Comparison of ENCODE assay signal across 1 cellular context in genomic region chr3:24351779-24352469, GRCh38.
TF ChIP-seq lines count a peak whose summit lies in the region.

No MANE protein-coding gene starts in this region.

TF ChIP-seq in K562, 482 proteins besides CTCF, POLR2A, EP300 and RAD21 (continued from another document):
- TF ChIP-seq CREBBP (IDR thresholded peaks at IDR 0.05; ENCODE audit: low read depth, low read length), result no peak
- peak; percentile 92 for TF ChIP-seq SMARCE1 (IDR thresholded peaks at IDR 0.05)
- 0 out of 2 replicates have a peak, but pooled peaks have one; percentile 15 for TF ChIP-seq ID3 (CRISPR knock-in tag; IDR thresholded peaks at IDR 0.05)
- peak; percentile 68; the same call in 1 of the 2 replicates for TF ChIP-seq ID3 (tag; IDR thresholded peaks at IDR 0.05)
- TF ChIP-seq NR2C2 (CRISPR knock-in tag; IDR thresholded peaks at IDR 0.05), result 0 out of 2 replicates have a peak, but pooled peaks have one; percentile 31
- TF ChIP-seq NR2C2 (tag; IDR thresholded peaks at IDR 0.05), result peak; percentile 78
- no peak for TF ChIP-seq HNRNPK (IDR thresholded peaks at IDR 0.05; ENCODE audit: low read depth, low read length, poor library complexity, severe bottlenecking)
- no peak for TF ChIP-seq CBFB (CRISPR knock-in tag; IDR thresholded peaks at IDR 0.05)
- no peak for TF ChIP-seq FOXA1 (IDR thresholded peaks at IDR 0.05; ENCODE audit: borderline replicate concordance)
- peak; percentile 95 for TF ChIP-seq SMARCA4 (IDR thresholded peaks at IDR 0.05)
- no peak for TF ChIP-seq ATF6 (CRISPR knock-in tag; IDR thresholded peaks at IDR 0.05)
- peak; percentile 51; the same call in 1 of the 2 replicates for TF ChIP-seq ARID3A (IDR thresholded peaks at IDR 0.05; ENCODE audit: borderline replicate concordance, low read depth, low read length)
- TF ChIP-seq DDX20 (tag; IDR thresholded peaks at IDR 0.05; ENCODE audit: low read depth), result no peak
- no peak for TF ChIP-seq ZBTB17 (CRISPR knock-in tag; IDR thresholded peaks at IDR 0.05)
- no peak for TF ChIP-seq PRMT5 (CRISPR knock-in tag; IDR thresholded peaks at IDR 0.05)
- TF ChIP-seq MNT (conservative IDR thresholded peaks at IDR 0.05), result peak; percentile 53 to 80
- TF ChIP-seq KLF16 (IDR thresholded peaks at IDR 0.05), result peak; percentile 72
- TF ChIP-seq PRPF4 (IDR thresholded peaks at IDR 0.05; ENCODE audit: insufficient read depth, low read depth, low read length, poor library complexity, severe bottlenecking), result no peak
- no peak for TF ChIP-seq ZNF764 (CRISPR knock-in tag; IDR thresholded peaks at IDR 0.05; ENCODE audit: low read depth)
- TF ChIP-seq RHOXF2B (CRISPR knock-in tag; conservative IDR thresholded peaks at IDR 0.05), result no peak
- TF ChIP-seq ELF1 (tag; IDR thresholded peaks at IDR 0.05), result 0 out of 2 replicates have a peak, but pooled peaks have one; percentile 21
- TF ChIP-seq ZNF324 (CRISPR knock-in tag; IDR thresholded peaks at IDR 0.05), result no peak
- TF ChIP-seq SRSF1 (IDR thresholded peaks at IDR 0.05; ENCODE audit: low read depth, low read length), result no peak
- TF ChIP-seq ZNF778 (CRISPR knock-in tag; IDR thresholded peaks at IDR 0.05), result no peak
- peak; percentile 96 for TF ChIP-seq TCF7 (IDR thresholded peaks at IDR 0.05; ENCODE audit: borderline replicate concordance)
- TF ChIP-seq ZNF449 (CRISPR knock-in tag; IDR thresholded peaks at IDR 0.05), result no peak
- TF ChIP-seq ZZZ3 (IDR thresholded peaks at IDR 0.05), result no peak
